Comparison of ENCODE assay signal across 1 cellular context in the genomic region with DNA sequence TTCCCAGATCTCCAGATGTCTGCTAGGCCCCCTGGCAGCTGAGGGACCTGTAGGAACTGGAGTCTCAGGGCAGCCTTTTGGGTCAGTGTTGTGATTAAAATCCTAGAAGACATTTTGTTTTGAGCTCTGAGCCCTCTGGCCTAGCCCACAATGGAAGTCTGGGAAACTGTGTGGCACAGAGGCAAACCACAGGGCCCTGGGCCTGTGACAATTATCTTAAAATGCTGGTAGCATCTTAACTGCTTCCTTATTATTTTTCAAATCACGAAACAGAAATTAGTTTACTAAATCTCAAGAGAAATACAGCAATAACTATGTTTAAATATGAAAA.
TF ChIP-seq lines count a peak whose summit lies in the region.

No MANE protein-coding gene starts in this region.

TF ChIP-seq in HEK293, 187 proteins besides CTCF, POLR2A, EP300 and RAD21 (continued from another document):
- TF ChIP-seq, protein P1, sequence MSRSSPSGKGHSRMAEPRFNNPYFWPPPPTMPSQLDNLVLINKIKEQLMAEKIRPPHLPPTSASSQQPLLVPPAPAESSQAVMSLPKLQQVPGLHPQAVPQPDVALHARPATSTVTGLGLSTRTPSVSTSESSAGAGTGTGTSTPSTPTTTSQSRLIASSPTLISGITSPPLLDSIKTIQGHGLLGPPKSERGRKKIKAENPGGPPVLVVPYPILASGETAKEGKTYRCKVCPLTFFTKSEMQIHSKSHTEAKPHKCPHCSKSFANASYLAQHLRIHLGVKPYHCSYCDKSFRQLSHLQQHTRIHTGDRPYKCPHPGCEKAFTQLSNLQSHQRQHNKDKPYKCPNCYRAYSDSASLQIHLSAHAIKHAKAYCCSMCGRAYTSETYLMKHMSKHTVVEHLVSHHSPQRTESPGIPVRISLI (tag by site-specific recombination; IDR thresholded peaks at IDR 0.05): no peak
- TF ChIP-seq REPIN1 (tag by site-specific recombination; IDR thresholded peaks at IDR 0.05; ENCODE audit: low read depth): no peak
TF ChIP-seq in HEK293: peak in this region for 0.
